ENCODE assay signal across 27 cellular contexts in genomic region chr1:3261969-3262579, GRCh38.
DNase-seq lines count a peak whose midpoint lies in the region; ATAC-seq, FAIRE-seq and TF ChIP-seq lines count a peak whose summit lies in the region.
"Had no signal": no experiment of that assay in that cellular context is flagged by ENCODE, and none has a peak within 500 bp of the region (broad histone marks: within the 10 kb centered on the region; RNA-seq: fewer than 3 reads in every experiment).

No MANE protein-coding gene starts in this region.

- no peaks in the 10 kb centered on the region for H3K36me3 ChIP-seq in neuronal stem cell (replicated peaks in 1 of 2; ENCODE audit: control insufficient read depth in 2 of 2, insufficient read depth in 2 of 2, low read length in 2 of 2)
- H3K36me3 ChIP-seq: BLaER1 treated with 17β-estradiol and CSF1 and Interleukin-3, amounts not matched to agents 10 nM and 100 nM had no signal

- no peak overlapping the region for H2BK5ac ChIP-seq in neuronal stem cell (ENCODE audit: low read length)

- H3K18ac ChIP-seq in neuronal stem cell (ENCODE audit: low read length), result peak overlapping the region; percentile 44

- peaks cover 19% of the 10 kb centered on the region for H3K27me3 Mint-ChIP-seq in activated T-cell treated with anti-CD3 and anti-CD28 coated beads, Interleukin-2, amount 50 U/mL, for 4 hours (ENCODE audit: low read depth)

- peak overlapping the region; percentile 88 for H2AK5ac ChIP-seq in neuronal stem cell (ENCODE audit: low read depth, low read length)

- H3K4me3 ChIP-seq in neuronal stem cell (ENCODE audit: low read length in 2 of 2), result no peak overlapping the region
- H3K4me3 ChIP-seq: A549; BLaER1 treated with 17β-estradiol and CSF1 and Interleukin-3, amounts not matched to agents 10 nM and 100 nM; SK-N-MC had no signal

- no peaks in the 10 kb centered on the region for H3K9me3 Mint-ChIP-seq in activated T-cell treated with anti-CD3 and anti-CD28 coated beads, Interleukin-2, amount 50 U/mL, for 4 hours

- H3K4me2 ChIP-seq in neuronal stem cell (ENCODE audit: insufficient read depth, low read length, poor library complexity, severe bottlenecking), result no peak overlapping the region
- H3K4me2 ChIP-seq: A549; BLaER1 treated with 17β-estradiol and CSF1 and Interleukin-3, amounts not matched to agents 10 nM and 100 nM had no signal

- FAIRE-seq in H54 (lab: Jason Lieb, UNC), result no peak
- FAIRE-seq: A549, GM12891, GM19239 had no signal

- peak overlapping the region; percentile 14 for H3K14ac ChIP-seq in neuronal stem cell (ENCODE audit: low read length)

- WGBS in neuronal stem cell (ENCODE audit: extremely low coverage in 2 of 2, insufficient read length in 2 of 2, insufficient replicate concordance in 1 of 2), 2 donors, result no CpG with 5 or more reads among the region's 11 CpGs

- no peaks in the 10 kb centered on the region for H3K4me1 Mint-ChIP-seq in activated T-cell treated with anti-CD3 and anti-CD28 coated beads, Interleukin-2, amount 50 U/mL, for 4 hours (ENCODE audit: low read depth)

- no peaks in the 10 kb centered on the region for H3K36me3 Mint-ChIP-seq in activated T-cell treated with anti-CD3 and anti-CD28 coated beads, Interleukin-2, amount 50 U/mL, for 4 hours (ENCODE audit: insufficient read depth)

- no peak overlapping the region for H2BK120ac ChIP-seq in neuronal stem cell (ENCODE audit: low read depth, low read length)

- no peak overlapping the region for H4K91ac ChIP-seq in neuronal stem cell (ENCODE audit: low read depth, low read length, poor library complexity)

- DNase-seq in A172 (ENCODE audit: low spot score), result peak; percentile 22
- peak; percentile 70 for DNase-seq in H54 (ENCODE audit: insufficient read length, low spot score)
- peak; percentile 65 for DNase-seq in astrocyte of the hippocampus (ENCODE audit: low read depth, low spot score)
- DNase-seq in neuronal stem cell (ENCODE audit: low spot score), result no peak
- DNase-seq in activated T-cell treated with anti-CD3 and anti-CD28 coated beads, Interleukin-2, amount 50 U/mL, for 4 hours, result no peak
- DNase-seq: AML-193; CD4-positive, alpha-beta T cell; COR-L47; EL; GF-D8; KG1; MM.1S; NCI-H1048; NCI-H1417; NCI-H2029 treated with DMSO at 0.1 percent for 48 hours; NCI-H446 treated with DMSO at 0.1 percent for 48 hours; NCI-H526 treated with DMSO at 0.1 percent for 48 hours; SIG-M5 had no signal

- peak overlapping the region; percentile 71 for H3K23ac ChIP-seq in neuronal stem cell (ENCODE audit: low read depth, low read length, poor library complexity)

- no peak overlapping the region for H3K4me3 Mint-ChIP-seq in activated T-cell treated with anti-CD3 and anti-CD28 coated beads, Interleukin-2, amount 50 U/mL, for 4 hours
- H3K4me3 Mint-ChIP-seq: CD4-positive, alpha-beta T cell had no signal

- H3K79me1 ChIP-seq in neuronal stem cell (ENCODE audit: low read depth, low read length), result no peaks in the 10 kb centered on the region

- H3K27ac ChIP-seq in neuronal stem cell (replicated peaks; ENCODE audit: low read length), result no peak overlapping the region
- H3K27ac ChIP-seq: A549; BLaER1 treated with 17β-estradiol and CSF1 and Interleukin-3, amounts not matched to agents 10 nM and 100 nM; SK-N-MC had no signal

- peaks cover 0 to 48% (median 0%) of the 10 kb centered on the region in 3 experiments for H3K27me3 ChIP-seq in neuronal stem cell (ENCODE audit: control insufficient read depth in 3 of 3, insufficient read depth in 3 of 3, low read depth in 1 of 3, low read length in 3 of 3)

- H3K9me3 ChIP-seq in neuronal stem cell (replicated peaks in 1 of 2; ENCODE audit: control insufficient read depth in 2 of 2, insufficient read depth in 1 of 2, low read depth in 1 of 2, low read length in 2 of 2), result peaks cover 3 to 4% of the 10 kb centered on the region in 2 donors
- H3K9me3 ChIP-seq: A549; BLaER1 treated with 17β-estradiol and CSF1 and Interleukin-3, amounts not matched to agents 10 nM and 100 nM had no signal

- ATAC-seq in GM18511 (IDR thresholded peaks at IDR 0.05; ENCODE audit: unreplicated experiment) (no peak), GM21423 (IDR thresholded peaks at IDR 0.05; ENCODE audit: unreplicated experiment) (no peak), HG03159 (IDR thresholded peaks at IDR 0.05; ENCODE audit: unreplicated experiment) (no peak)
- no peak for ATAC-seq in activated T-cell treated with anti-CD3 and anti-CD28 coated beads, Interleukin-2, amount 50 U/mL, for 4 hours
- ATAC-seq: Panc1 had no signal

- no peak overlapping the region for H3K9ac ChIP-seq in neuronal stem cell (ENCODE audit: low read depth, low read length, poor library complexity)
- H3K9ac ChIP-seq: BLaER1 treated with 17β-estradiol and CSF1 and Interleukin-3, amounts not matched to agents 10 nM and 100 nM had no signal

- H2BK15ac ChIP-seq in neuronal stem cell (ENCODE audit: low read length), result no peak overlapping the region

- no peak overlapping the region for H4K8ac ChIP-seq in neuronal stem cell (ENCODE audit: low read depth, low read length)

- H3K4me1 ChIP-seq in neuronal stem cell (ENCODE audit: control insufficient read depth in 2 of 2, insufficient read depth in 1 of 2, low read depth in 1 of 2, low read length in 2 of 2), result peaks cover 0 to 19% of the 10 kb centered on the region in 2 donors
- H3K4me1 ChIP-seq: A549; BLaER1 treated with 17β-estradiol and CSF1 and Interleukin-3, amounts not matched to agents 10 nM and 100 nM had no signal

- no peak for TF ChIP-seq POLR2A in H54 (IDR thresholded peaks at IDR 0.05; ENCODE audit: low read depth, low read length)

- no peak overlapping the region for H3K4ac ChIP-seq in neuronal stem cell (ENCODE audit: low read length)

- no peak overlapping the region for H2AFZ ChIP-seq in neuronal stem cell (ENCODE audit: low read length)

- H2BK12ac ChIP-seq in neuronal stem cell (ENCODE audit: low read length), result no peak overlapping the region

Comparison
In these comparisons a context has a peak if more than half of its experiments do, and no peak if none do; other contexts are left out.
1. DNase-seq: peak in A172 (single experiment), H54 (single experiment) and astrocyte of the hippocampus (single experiment); none in neuronal stem cell (single experiment) and activated T-cell treated with anti-CD3 and anti-CD28 coated beads, Interleukin-2, amount 50 U/mL, for 4 hours (single experiment).